8 cellular contexts compared by ENCODE assay signal in genomic region chr2:181077128-181077709, GRCh38.
A peak's percentile ranks its signal among the peaks of the same experiment; 100 is the strongest.
DNase-seq lines count a peak whose midpoint lies in the region; ATAC-seq and TF ChIP-seq lines count a peak whose summit lies in the region.

No MANE protein-coding gene starts in this region.

- H3K27me3 ChIP-seq in OCI-LY3 (ENCODE audit: low read depth, low read length), result no peaks in the 10 kb centered on the region

- ATAC-seq in GM21360 (IDR thresholded peaks at IDR 0.05; ENCODE audit: unreplicated experiment) (peak; percentile 91), HG03520 (IDR thresholded peaks at IDR 0.05; ENCODE audit: unreplicated experiment) (peak; percentile 97)

- DNase-seq in activated CD8-positive, alpha-beta memory T cell treated with anti-CD3 and anti-CD28 coated beads, Interleukin-2, amount 50 U/mL, for 1 hour (ENCODE audit: extremely low read depth), result peak; percentile 1
- DNase-seq in activated CD8-positive, alpha-beta memory T cell treated with anti-CD3 and anti-CD28 coated beads for 24 hours, result no peak
- DNase-seq in choroid plexus epithelial cell (ENCODE audit: low read depth) (peak; percentile 79), medulla oblongata (ENCODE audit: extremely low spot score) (peak; percentile 72)
- no peak for DNase-seq in T-helper 2 cell treated with Interferon-gamma antibody and Interleukin-4, amounts not matched to agents 5 μg/mL and 100 μg/mL, for 36 hours (ENCODE audit: low spot score)

- no peak overlapping the region for H3K4me3 Mint-ChIP-seq in T-helper 2 cell treated with Interferon-gamma antibody and Interleukin-4, amounts not matched to agents 5 μg/mL and 100 μg/mL, for 36 hours

- H3K9ac ChIP-seq in OCI-LY3 (ENCODE audit: low read length), result no peak overlapping the region

- TF ChIP-seq CTCF in OCI-LY3 (IDR thresholded peaks at IDR 0.05; ENCODE audit: low read depth, low read length) (peak; percentile 74), choroid plexus epithelial cell (conservative IDR thresholded peaks at IDR 0.05; ENCODE audit: low read depth, low read length) (peak; percentile 66)

- no peaks in the 10 kb centered on the region for H3K9me3 ChIP-seq in OCI-LY3 (ENCODE audit: insufficient read depth, low read length)

- H2AFZ ChIP-seq in OCI-LY3 (ENCODE audit: low read depth, low read length), result no peak overlapping the region

- H3K36me3 ChIP-seq in OCI-LY3 (replicated peaks; ENCODE audit: low read depth, low read length), result no peaks in the 10 kb centered on the region

- H3K27me3 Mint-ChIP-seq in T-helper 2 cell treated with Interferon-gamma antibody and Interleukin-4, amounts not matched to agents 5 μg/mL and 100 μg/mL, for 36 hours (ENCODE audit: low read depth), result no peaks in the 10 kb centered on the region

- H3K27ac ChIP-seq in OCI-LY3 (ENCODE audit: low read length), result no peak overlapping the region

- H3K79me2 ChIP-seq in OCI-LY3 (ENCODE audit: low read length), result no peaks in the 10 kb centered on the region

- peaks cover 7% of the 10 kb centered on the region for H3K4me1 Mint-ChIP-seq in T-helper 2 cell treated with Interferon-gamma antibody and Interleukin-4, amounts not matched to agents 5 μg/mL and 100 μg/mL, for 36 hours (ENCODE audit: low read depth)

- H3K4me1 ChIP-seq in OCI-LY3 (ENCODE audit: low read length), result no peaks in the 10 kb centered on the region

- H3K36me3 Mint-ChIP-seq in T-helper 2 cell treated with Interferon-gamma antibody and Interleukin-4, amounts not matched to agents 5 μg/mL and 100 μg/mL, for 36 hours (ENCODE audit: low read depth), result no peaks in the 10 kb centered on the region

- H3K4me2 ChIP-seq in OCI-LY3 (ENCODE audit: low read length), result no peak overlapping the region

- H3K4me3 ChIP-seq in OCI-LY3 (ENCODE audit: low read length), result no peak overlapping the region
- H3K4me3 ChIP-seq in choroid plexus epithelial cell (ENCODE audit: low read depth, low read length), result no peak overlapping the region

- H4K20me1 ChIP-seq in OCI-LY3 (ENCODE audit: insufficient read depth, low read length), result no peaks in the 10 kb centered on the region

- H3K27ac Mint-ChIP-seq in T-helper 2 cell treated with Interferon-gamma antibody and Interleukin-4, amounts not matched to agents 5 μg/mL and 100 μg/mL, for 36 hours, result no peak overlapping the region

- no peaks in the 10 kb centered on the region for H3K9me3 Mint-ChIP-seq in T-helper 2 cell treated with Interferon-gamma antibody and Interleukin-4, amounts not matched to agents 5 μg/mL and 100 μg/mL, for 36 hours

Comparison
In these comparisons a context has a peak if more than half of its experiments do, and no peak if none do; other contexts are left out.
1. DNase-seq: peak in activated CD8-positive, alpha-beta memory T cell treated with anti-CD3 and anti-CD28 coated beads, Interleukin-2, amount 50 U/mL, for 1 hour (single experiment), choroid plexus epithelial cell (single experiment) and medulla oblongata (single experiment); none in activated CD8-positive, alpha-beta memory T cell treated with anti-CD3 and anti-CD28 coated beads for 24 hours (single experiment) and T-helper 2 cell treated with Interferon-gamma antibody and Interleukin-4, amounts not matched to agents 5 μg/mL and 100 μg/mL, for 36 hours (single experiment).